1 cellular context compared by ENCODE assay signal in genomic region chr1:168260393-168260792, GRCh38.
TF ChIP-seq lines count a peak whose summit lies in the region.

No MANE protein-coding gene starts in this region.

TF ChIP-seq in IMR-90, 13 proteins besides CTCF, POLR2A, EP300 and RAD21:
- TF ChIP-seq FOS (IDR thresholded peaks at IDR 0.05; ENCODE audit: low read depth, low read length) (no peak), USF2 (IDR thresholded peaks at IDR 0.05; ENCODE audit: low read depth, low read length) (no peak), CHD1 (IDR thresholded peaks at IDR 0.05; ENCODE audit: low read depth, low read length) (no peak), MAFK (IDR thresholded peaks at IDR 0.05; ENCODE audit: low read depth, low read length) (no peak), BHLHE40 (IDR thresholded peaks at IDR 0.05; ENCODE audit: low read depth, low read length) (no peak), NFE2L2 (IDR thresholded peaks at IDR 0.05; ENCODE audit: low read depth, low read length) (no peak), SMC3 (IDR thresholded peaks at IDR 0.05; ENCODE audit: low read depth, low read length) (no peak), ELK1 (IDR thresholded peaks at IDR 0.05; ENCODE audit: borderline replicate concordance, low read depth, low read length) (no peak), CEBPB (IDR thresholded peaks at IDR 0.05; ENCODE audit: low read depth, low read length) (no peak), MXI1 (IDR thresholded peaks at IDR 0.05; ENCODE audit: borderline replicate concordance, low read depth, low read length) (no peak), MAZ (IDR thresholded peaks at IDR 0.05; ENCODE audit: borderline replicate concordance, low read depth, low read length) (no peak), RFX5 (IDR thresholded peaks at IDR 0.05; ENCODE audit: low read depth, low read length) (no peak)
